8 cellular contexts compared by ENCODE assay signal in the genomic region with DNA sequence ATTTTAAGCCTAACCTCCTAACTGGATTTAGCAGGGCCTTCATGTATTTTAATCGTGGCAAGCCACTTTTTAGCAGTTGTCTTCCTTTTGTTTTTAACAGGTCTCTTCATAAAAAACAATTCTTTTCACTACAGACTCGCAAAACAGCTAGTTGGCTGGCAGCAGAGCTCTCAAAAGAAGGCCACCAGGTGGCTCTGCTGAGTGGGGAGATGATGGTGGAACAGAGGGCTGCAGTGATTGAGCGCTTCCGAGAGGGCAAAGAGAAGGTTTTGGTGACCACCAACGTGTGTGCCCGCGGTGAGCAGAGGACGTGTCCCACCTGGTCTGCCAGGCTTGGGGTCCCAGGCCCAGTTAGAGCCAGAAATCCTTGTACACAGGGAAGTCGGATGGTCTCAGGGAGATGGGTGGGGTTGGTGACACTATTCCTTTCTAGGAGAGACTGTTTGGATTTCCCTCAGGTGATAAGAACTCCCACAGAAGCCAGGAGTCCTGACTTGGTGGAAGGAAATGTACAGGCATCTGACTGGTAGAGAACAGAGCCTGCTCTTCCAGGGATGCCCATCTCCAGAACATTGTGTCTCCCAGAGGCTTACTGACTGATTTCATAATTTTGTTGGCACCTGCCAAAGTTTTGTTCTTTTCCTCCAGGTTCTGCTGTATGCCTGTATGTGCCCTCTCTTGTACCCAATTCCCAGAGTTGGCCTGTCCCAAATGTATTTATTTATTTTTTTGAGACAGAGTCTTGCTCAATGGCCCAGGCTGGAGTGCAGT. TPM values are rescaled to one million over a fixed set of nuclear protein-coding genes. Genes with fewer than 3 reads are reported as not detected.
DNase-seq lines count a peak whose midpoint lies in the region; ATAC-seq and TF ChIP-seq lines count a peak whose summit lies in the region.

No MANE protein-coding gene starts in this region.

- CTCF ChIA-PET in activated CD8-positive, alpha-beta T cell treated with anti-CD3 and anti-CD28 coated beads for 36 hours (lab: Charles Lee): interaction anchor here (0.7 to 2.0 kb wide), 8 partner anchors 10 to 321 kb away, joined by 3 to 6 read pairs (median 3); a partner anchor contains a TSS

- no peaks in the 10 kb centered on the region for H3K27me3 Mint-ChIP-seq in natural killer cell (ENCODE audit: low read depth in 2 of 2)
- H3K27me3 Mint-ChIP-seq in natural killer cell treated with Interleukin-12 subunit alpha and Interleukin-12 subunit beta and Interleukin-15 and Interleukin-18, amount 100 ng/mL, for 72 hours: no peaks in the 10 kb centered on the region
- no peaks in the 10 kb centered on the region for H3K27me3 Mint-ChIP-seq in activated CD8-positive, alpha-beta T cell treated with anti-CD3 and anti-CD28 coated beads for 36 hours

- no peak overlapping the region for H3K4me3 Mint-ChIP-seq in natural killer cell
- H3K4me3 Mint-ChIP-seq in natural killer cell treated with Interleukin-12 subunit alpha and Interleukin-12 subunit beta and Interleukin-15 and Interleukin-18, amount 100 ng/mL, for 72 hours: no peak overlapping the region
- H3K4me3 Mint-ChIP-seq in activated CD8-positive, alpha-beta T cell treated with anti-CD3 and anti-CD28 coated beads for 36 hours: no peak overlapping the region

- H3K9me3 ChIP-seq in hepatocyte (ENCODE audit: low read depth): no peaks in the 10 kb centered on the region
- no peaks in the 10 kb centered on the region for H3K9me3 ChIP-seq in uterus

- H3K27me3 ChIP-seq in hepatocyte: no peaks in the 10 kb centered on the region
- no peaks in the 10 kb centered on the region for H3K27me3 ChIP-seq in uterus

- TF ChIP-seq POLR2A in uterus (IDR thresholded peaks at IDR 0.05): no peak

- H3K9me2 ChIP-seq in hepatocyte (replicated peaks; ENCODE audit: insufficient read depth): no peaks in the 10 kb centered on the region

- no peaks in the 10 kb centered on the region for H3K36me3 Mint-ChIP-seq in natural killer cell
- no peaks in the 10 kb centered on the region for H3K36me3 Mint-ChIP-seq in natural killer cell treated with Interleukin-12 subunit alpha and Interleukin-12 subunit beta and Interleukin-15 and Interleukin-18, amount 100 ng/mL, for 72 hours
- peaks cover 22% of the 10 kb centered on the region for H3K36me3 Mint-ChIP-seq in activated CD8-positive, alpha-beta T cell treated with anti-CD3 and anti-CD28 coated beads for 36 hours (ENCODE audit: low read depth)

- H3K4me3 ChIP-seq in hepatocyte (no peak overlapping the region), uterus (no peak overlapping the region)

- peak overlapping the region in 1 of 2 donors; percentile 27 for H3K27ac Mint-ChIP-seq in natural killer cell
- H3K27ac Mint-ChIP-seq in natural killer cell treated with Interleukin-12 subunit alpha and Interleukin-12 subunit beta and Interleukin-15 and Interleukin-18, amount 100 ng/mL, for 72 hours: no peak overlapping the region
- no peak overlapping the region for H3K27ac Mint-ChIP-seq in activated CD8-positive, alpha-beta T cell treated with anti-CD3 and anti-CD28 coated beads for 36 hours

- no peak overlapping the region for H2AFZ ChIP-seq in hepatocyte

- DNase-seq in natural killer cell: no peak
- no peak for DNase-seq in natural killer cell treated with Interleukin-12 subunit alpha and Interleukin-12 subunit beta and Interleukin-15 and Interleukin-18, amount 100 ng/mL, for 72 hours (ENCODE audit: low spot score)
- peak; percentile 24 for DNase-seq in activated CD8-positive, alpha-beta T cell treated with anti-CD3 and anti-CD28 coated beads for 36 hours
- no peak for DNase-seq in hepatocyte (ENCODE audit: low spot score)
- DNase-seq in uterus: peak in 1 of 2 donors; percentile 31
- DNase-seq in NCI-H146 treated with DMSO at 0.1 percent for 48 hours (lab: John Stamatoyannopoulos, UW; ENCODE audit: unreplicated experiment): no peak
- no peak for DNase-seq in SKM-1 (lab: John Stamatoyannopoulos, UW; ENCODE audit: unreplicated experiment)
- no peak for DNase-seq in AG08395 (ENCODE audit: low spot score)

- H3K79me2 ChIP-seq in hepatocyte: no peaks in the 10 kb centered on the region

- H3K4me2 ChIP-seq in hepatocyte: no peak overlapping the region

- H3K9me3 Mint-ChIP-seq in natural killer cell: no peaks in the 10 kb centered on the region
- no peaks in the 10 kb centered on the region for H3K9me3 Mint-ChIP-seq in natural killer cell treated with Interleukin-12 subunit alpha and Interleukin-12 subunit beta and Interleukin-15 and Interleukin-18, amount 100 ng/mL, for 72 hours
- no peaks in the 10 kb centered on the region for H3K9me3 Mint-ChIP-seq in activated CD8-positive, alpha-beta T cell treated with anti-CD3 and anti-CD28 coated beads for 36 hours

- no peaks in the 10 kb centered on the region for H4K20me1 ChIP-seq in hepatocyte (ENCODE audit: insufficient read depth, poor library complexity, severe bottlenecking)

- no peaks in the 10 kb centered on the region for H3K4me1 Mint-ChIP-seq in natural killer cell
- no peaks in the 10 kb centered on the region for H3K4me1 Mint-ChIP-seq in natural killer cell treated with Interleukin-12 subunit alpha and Interleukin-12 subunit beta and Interleukin-15 and Interleukin-18, amount 100 ng/mL, for 72 hours (ENCODE audit: low read depth in 2 of 2)
- H3K4me1 Mint-ChIP-seq in activated CD8-positive, alpha-beta T cell treated with anti-CD3 and anti-CD28 coated beads for 36 hours (ENCODE audit: low read depth): no peaks in the 10 kb centered on the region

- intact Hi-C loops in natural killer cell (cut with micrococcal nuclease): no loop called here
- intact Hi-C loops in activated CD8-positive, alpha-beta T cell treated with anti-CD3 and anti-CD28 coated beads for 36 hours (cut with micrococcal nuclease): no loop called here
- intact Hi-C loops in uterus (cut with DNase I; ENCODE audit: low total_unique reads): no loop called here

- H3K27ac ChIP-seq in hepatocyte (no peak overlapping the region), uterus (no peak overlapping the region)

- ATAC-seq in natural killer cell: peak in 2 of 3 donors; percentile 53 to 55
- ATAC-seq in natural killer cell treated with Interleukin-12 subunit alpha and Interleukin-12 subunit beta and Interleukin-15 and Interleukin-18, amount 100 ng/mL, for 72 hours: no peak
- peak; percentile 61 for ATAC-seq in activated CD8-positive, alpha-beta T cell treated with anti-CD3 and anti-CD28 coated beads for 36 hours

- TF ChIP-seq CTCF in natural killer cell (IDR thresholded peaks at IDR 0.05) (peak; percentile 9), hepatocyte (IDR thresholded peaks at IDR 0.05; ENCODE audit: poor library complexity) (peak; percentile 51), uterus (IDR thresholded peaks at IDR 0.05) (peak; percentile 13 to 41 (median 32))
- TF ChIP-seq CTCF in activated CD8-positive, alpha-beta T cell treated with anti-CD3 and anti-CD28 coated beads for 36 hours (IDR thresholded peaks at IDR 0.05): peak; percentile 59

- H3K36me3 ChIP-seq in hepatocyte (replicated peaks; ENCODE audit: insufficient read depth, low read depth): no peaks in the 10 kb centered on the region
- no peaks in the 10 kb centered on the region for H3K36me3 ChIP-seq in uterus

- H3K4me1 ChIP-seq in hepatocyte (ENCODE audit: insufficient read depth) (no peaks in the 10 kb centered on the region), uterus (no peaks in the 10 kb centered on the region)

- POLR2A ChIA-PET in activated CD8-positive, alpha-beta T cell treated with anti-CD3 and anti-CD28 coated beads for 36 hours (lab: Charles Lee): no interaction called here

- WGBS in hepatocyte (ENCODE audit: low lambda C conversion rate, missing lambda C conversion rate): 81% methylated on average over 9 of the region's 9 CpGs

RNA-seq across cellular contexts. Expression of a gene that starts 14.9 kb away (rescaled TPM):
- total RNA-seq in natural killer cell (10 to 100 TPM; 46.5 to 55.3 (median 53.4) TPM), hepatocyte (49.5 and 55.7 TPM in 2 replicates), uterus (100 to 1,000 TPM in 1 of 4 donors, 10 to 100 TPM in 3; 12.1 to 126 (median 41.9) TPM)
- 10 to 100 TPM; 41.5 to 64.0 TPM for total RNA-seq in natural killer cell treated with Interleukin-12 subunit alpha and Interleukin-12 subunit beta and Interleukin-15 and Interleukin-18, amount 100 ng/mL, for 72 hours
- total RNA-seq in activated CD8-positive, alpha-beta T cell treated with anti-CD3 and anti-CD28 coated beads for 36 hours: 10 to 100 TPM; 45.5 to 47.2 TPM
- 39.1 and 45.1 TPM in 2 replicates for polyA plus RNA-seq in hepatocyte

RNA-seq across cellular contexts. Expression of a gene that starts 32.8 kb away (rescaled TPM):
- total RNA-seq in natural killer cell (10 to 100 TPM; 39.9 to 52.6 (median 48.8) TPM), hepatocyte (26.6 and 31.6 TPM in 2 replicates), uterus (10 to 100 TPM; 10.6 to 77.6 (median 25.4) TPM)
- total RNA-seq in natural killer cell treated with Interleukin-12 subunit alpha and Interleukin-12 subunit beta and Interleukin-15 and Interleukin-18, amount 100 ng/mL, for 72 hours: 10 to 100 TPM; 34.6 to 42.3 TPM
- total RNA-seq in activated CD8-positive, alpha-beta T cell treated with anti-CD3 and anti-CD28 coated beads for 36 hours: 10 to 100 TPM; 34.8 to 42.2 TPM
- 33.8 and 38.7 TPM in 2 replicates for polyA plus RNA-seq in hepatocyte

RNA-seq across cellular contexts. Expression of a gene that starts 42.5 kb away (rescaled TPM):
- total RNA-seq in natural killer cell (10 to 100 TPM; 19.8 to 29.9 (median 26.1) TPM), hepatocyte (73.8 and 78.6 TPM in 2 replicates), uterus (10 to 100 TPM; 32.5 to 99.4 (median 62.5) TPM)
- 100 to 1,000 TPM; 109 to 130 TPM for total RNA-seq in natural killer cell treated with Interleukin-12 subunit alpha and Interleukin-12 subunit beta and Interleukin-15 and Interleukin-18, amount 100 ng/mL, for 72 hours
- total RNA-seq in activated CD8-positive, alpha-beta T cell treated with anti-CD3 and anti-CD28 coated beads for 36 hours: 100 to 1,000 TPM; 160 to 162 TPM
- polyA plus RNA-seq in hepatocyte: 71.2 and 79.5 TPM in 2 replicates

Comparison
In these comparisons a context has a peak if more than half of its experiments do, and no peak if none do; other contexts are left out.
1. ATAC-seq: peak in natural killer cell (2 of 3) and activated CD8-positive, alpha-beta T cell treated with anti-CD3 and anti-CD28 coated beads for 36 hours (single experiment); none in natural killer cell treated with Interleukin-12 subunit alpha and Interleukin-12 subunit beta and Interleukin-15 and Interleukin-18, amount 100 ng/mL, for 72 hours (0 of 2).
2. CTCF ChIP-seq: peak in every context shown above with its lines; median percentile 59 in activated CD8-positive, alpha-beta T cell treated with anti-CD3 and anti-CD28 coated beads for 36 hours; 51 in hepatocyte; 32 in uterus; 9 in natural killer cell.